ENCODE assay signal across 9 cellular contexts in genomic region chr5:134410822-134411221, GRCh38. TPM values are rescaled to one million over a fixed set of nuclear protein-coding genes. Genes with fewer than 3 reads are reported as not detected.
DNase-seq lines count a peak whose midpoint lies in the region; TF ChIP-seq lines count a peak whose summit lies in the region.
"Had no signal": no experiment of that assay in that cellular context is flagged by ENCODE, and none has a peak within 500 bp of the region (broad histone marks: within the 10 kb centered on the region; RNA-seq: fewer than 3 reads in every experiment).

No MANE protein-coding gene starts in this region.

- H3K9me2 ChIP-seq in Karpas-422 (replicated peaks; ENCODE audit: insufficient read depth, low read length), result no peaks in the 10 kb centered on the region

- H3K36me3 ChIP-seq in BLaER1 (peaks cover 38% of the 10 kb centered on the region), Karpas-422 (ENCODE audit: insufficient read depth, low read length) (peaks cover 13% of the 10 kb centered on the region; the same call in 1 of the 2 replicates), duodenal mucosa (ENCODE audit: control insufficient read depth in 1 of 2, insufficient read depth in 2 of 2, low read length in 2 of 2) (peaks cover 6 to 15% of the 10 kb centered on the region in 2 donors)

- no peak overlapping the region for H3K27ac Mint-ChIP-seq in nephron progenitor cell

- H3K36me3 Mint-ChIP-seq in nephron progenitor cell (ENCODE audit: low read depth), result peaks cover 13% of the 10 kb centered on the region

- no peaks in the 10 kb centered on the region for H3K9me3 Mint-ChIP-seq in nephron progenitor cell

- H3K9ac ChIP-seq in BLaER1, result peak overlapping the region; percentile 92
- H3K9ac ChIP-seq in Karpas-422 (ENCODE audit: low read length), result peak overlapping the region; percentile 99
- peak overlapping the region; percentile 88 to 97 for H3K9ac ChIP-seq in duodenal mucosa (ENCODE audit: low read depth in 1 of 2, low read length in 2 of 2)

- H3K9me3 ChIP-seq in BLaER1 (no peaks in the 10 kb centered on the region), Karpas-422 (ENCODE audit: low read length) (no peaks in the 10 kb centered on the region), duodenal mucosa (ENCODE audit: control insufficient read depth in 1 of 2, low read length in 2 of 2) (no peaks in the 10 kb centered on the region)

- H3K79me2 ChIP-seq in Karpas-422 (ENCODE audit: low read length), result peaks cover 51% of the 10 kb centered on the region

- no peak overlapping the region for H2AFZ ChIP-seq in Karpas-422 (ENCODE audit: low read length)

- H4K20me1 ChIP-seq in BLaER1 (peaks cover 17% of the 10 kb centered on the region), Karpas-422 (ENCODE audit: insufficient read depth, low read depth, low read length) (no peaks in the 10 kb centered on the region)

- peak; percentile 62 for DNase-seq in Karpas-422
- no peak for DNase-seq in nephron progenitor cell
- DNase-seq in DMS114 treated with DMSO at 0.1 percent for 48 hours (lab: John Stamatoyannopoulos, UW; ENCODE audit: unreplicated experiment), result no peak
- DNase-seq in Kasumi-1 (lab: John Stamatoyannopoulos, UW), result no peak
- no peak for DNase-seq in erythroblast (lab: John Stamatoyannopoulos, UW)
- DNase-seq in retina, result no peak
- DNase-seq: NCI-H2171 treated with DMSO at 0.1 percent for 48 hours had no signal

- TF ChIP-seq CTCF in nephron progenitor cell (IDR thresholded peaks at IDR 0.05), result no peak

- H3K27ac ChIP-seq in BLaER1 (peak overlapping the region; percentile 87), Karpas-422 (ENCODE audit: low read length) (peak overlapping the region; percentile 78), duodenal mucosa (ENCODE audit: low read depth, low read length) (no peak overlapping the region)

- TF ChIP-seq POLR2A in erythroblast (IDR thresholded peaks at IDR 0.05; ENCODE audit: low read length), result no peak

- H3K4me3 Mint-ChIP-seq in nephron progenitor cell, result peak overlapping the region; percentile 95

- H3K4me3 ChIP-seq in BLaER1 (peak overlapping the region; percentile 95), Karpas-422 (ENCODE audit: low read length) (peak overlapping the region; percentile 100), duodenal mucosa (ENCODE audit: low read depth in 1 of 2, low read length in 2 of 2) (peak overlapping the region; percentile 83 to 93)

- H3K27me3 Mint-ChIP-seq in nephron progenitor cell (ENCODE audit: low read depth, poor library complexity), result no peaks in the 10 kb centered on the region

- H3K4me2 ChIP-seq in BLaER1 (peak overlapping the region; percentile 88), Karpas-422 (ENCODE audit: low read depth, low read length, poor library complexity, severe bottlenecking) (peak overlapping the region; percentile 98)

- H3K4me1 Mint-ChIP-seq in nephron progenitor cell, result peaks cover 31% of the 10 kb centered on the region

- H3K4me1 ChIP-seq in BLaER1 (peaks cover 21% of the 10 kb centered on the region), Karpas-422 (ENCODE audit: low read length) (peaks cover 24% of the 10 kb centered on the region), duodenal mucosa (ENCODE audit: control insufficient read depth in 1 of 2, insufficient read depth in 2 of 2, low read length in 2 of 2) (peaks cover 33 to 43% of the 10 kb centered on the region in 2 donors)

- no peaks in the 10 kb centered on the region for H3K27me3 ChIP-seq in BLaER1
- H3K27me3 ChIP-seq in Karpas-422 (ENCODE audit: low read length), result no peaks in the 10 kb centered on the region
- no peaks in the 10 kb centered on the region for H3K27me3 ChIP-seq in duodenal mucosa (ENCODE audit: control insufficient read depth in 1 of 2, insufficient read depth in 2 of 2, low read length in 2 of 2)

RNA-seq across cellular contexts. Expression of gene CDKN2AIPNL, which starts 0.9 kb away (rescaled TPM):
- 51.7 and 58.7 TPM in 2 replicates for total RNA-seq in Karpas-422 (2014; rRNA removed; shearing (Covaris generic); ENCODE audit: low replicate concordance)

RNA-seq across cellular contexts. Expression of gene UBE2B, which starts 39.5 kb away (rescaled TPM):
- total RNA-seq in Karpas-422 (2014; rRNA removed; shearing (Covaris generic); ENCODE audit: low replicate concordance), result 47.9 and 113 TPM in 2 replicates

RNA-seq across cellular contexts. Expression of gene CDKL3, which starts 43.9 kb away (rescaled TPM):
- total RNA-seq in Karpas-422 (2014; rRNA removed; shearing (Covaris generic); ENCODE audit: low replicate concordance), result 6.1 TPM in 1 of 2 replicates, not detected in the other
